In genomic region chr9:69898714-69899209, GRCh38 we compare ENCODE assay signal across 11 cellular contexts.
DNase-seq lines count a peak whose midpoint lies in the region; ATAC-seq, FAIRE-seq and TF ChIP-seq lines count a peak whose summit lies in the region.
"Had no signal": no experiment of that assay in that cellular context is flagged by ENCODE, and none has a peak within 500 bp of the region (broad histone marks: within the 10 kb centered on the region; RNA-seq: fewer than 3 reads in every experiment).

No MANE protein-coding gene starts in this region.

- no peaks in the 10 kb centered on the region for H4K20me1 ChIP-seq in astrocyte (ENCODE audit: insufficient read depth, low read length)

- DNase-seq in A549 (ENCODE audit: low read depth in 1 of 2, low spot score in 1 of 2) = peak in 1 of 2 experiments; percentile 59
- DNase-seq in H54 (ENCODE audit: insufficient read length, low spot score) = peak; percentile 70
- peak; percentile 96 for DNase-seq in astrocyte (ENCODE audit: low read depth)
- DNase-seq in glomerular visceral epithelial cell (ENCODE audit: extremely low spot score) = peak; percentile 90
- DNase-seq in left lobe of liver (ENCODE audit: low spot score) = no peak
- DNase-seq in CD4-positive, alpha-beta memory T cell = no peak
- DNase-seq: heart left ventricle, NCI-H1930 had no signal

- TF ChIP-seq CTCF in A549 (IDR thresholded peaks at IDR 0.05) (no peak), astrocyte (IDR thresholded peaks at IDR 0.05; ENCODE audit: insufficient read depth, low read depth, low read length) (no peak)

- FAIRE-seq in A549 (lab: Jason Lieb, UNC) (peak; percentile 39), H54 (lab: Jason Lieb, UNC) (peak; percentile 97), astrocyte (lab: Jason Lieb, UNC) (peak; percentile 98)

- no peaks in the 10 kb centered on the region for H3K79me2 ChIP-seq in astrocyte (ENCODE audit: insufficient read depth, low read length)
- H3K79me2 ChIP-seq: parathyroid adenoma had no signal

- no peak for TF ChIP-seq RAD21 in A549 (conservative IDR thresholded peaks at IDR 0.05 in 1 of 2, IDR thresholded peaks at IDR 0.05 in 1 of 2)

- H3K27ac Mint-ChIP-seq in astrocyte (ENCODE audit: unreplicated experiment) = peak overlapping the region; percentile 77
- H3K27ac Mint-ChIP-seq in CD4-positive, alpha-beta memory T cell = no peak overlapping the region
- H3K27ac Mint-ChIP-seq in stimulated activated memory B cell treated with anti-CD40 and anti-IgM and Interleukin-4, amounts not matched to agents 10 μg/mL and 1 μg/mL and 100 μg/mL, for 72 hours = no peak overlapping the region

- no peak overlapping the region for H3K4me3 ChIP-seq in A549
- peak overlapping the region; percentile 36 for H3K4me3 ChIP-seq in astrocyte (ENCODE audit: insufficient read depth, low read depth, low read length)
- no peak overlapping the region for H3K4me3 ChIP-seq in CD4-positive, alpha-beta memory T cell (ENCODE audit: low read length in 2 of 2)
- H3K4me3 ChIP-seq: heart left ventricle had no signal

- H3K4me1 ChIP-seq in A549 (peaks cover 50% of the 10 kb centered on the region), astrocyte (ENCODE audit: insufficient read depth, low read length) (peaks cover 30% of the 10 kb centered on the region)
- H3K4me1 ChIP-seq in CD4-positive, alpha-beta memory T cell (ENCODE audit: insufficient read depth, low read length) = no peaks in the 10 kb centered on the region
- H3K4me1 ChIP-seq: heart left ventricle, parathyroid adenoma had no signal

- POLR2A ChIA-PET in A549 (lab: Yijun Ruan, JAX) = interaction anchor here (0.8 to 1.1 kb wide), 2 partner anchors 13 to 139 kb away, joined by 3 to 5 read pairs; partner anchors contain the start of gene PTAR1
- POLR2A ChIA-PET in CD4-positive, alpha-beta memory T cell (lab: Charles Lee; ENCODE audit: partially characterized antibody) = no interaction called here

- ATAC-seq in A549 (peak; percentile 63 to 81; a peak in 5 of 6 replicates), GM21360 (IDR thresholded peaks at IDR 0.05; ENCODE audit: unreplicated experiment) (no peak), left lobe of liver (no peak)
- ATAC-seq in stimulated activated memory B cell treated with anti-CD40 and anti-IgM and Interleukin-4, amounts not matched to agents 10 μg/mL and 1 μg/mL and 100 μg/mL, for 72 hours = no peak
- ATAC-seq: heart left ventricle had no signal

- no peak overlapping the region for H2AFZ ChIP-seq in astrocyte (ENCODE audit: low read depth, low read length)
- H2AFZ ChIP-seq: parathyroid adenoma had no signal

- H3K9me3 ChIP-seq in A549 = no peaks in the 10 kb centered on the region
- H3K9me3 ChIP-seq in astrocyte (ENCODE audit: insufficient read depth, low read depth, low read length) = no peaks in the 10 kb centered on the region
- no peaks in the 10 kb centered on the region for H3K9me3 ChIP-seq in CD4-positive, alpha-beta memory T cell (ENCODE audit: control insufficient read depth in 1 of 2, low read length in 2 of 2)
- H3K9me3 ChIP-seq: heart left ventricle had no signal

- no peaks in the 10 kb centered on the region for H3K27me3 Mint-ChIP-seq in astrocyte (ENCODE audit: low read depth, unreplicated experiment)
- no peaks in the 10 kb centered on the region for H3K27me3 Mint-ChIP-seq in CD4-positive, alpha-beta memory T cell
- peaks cover under 1% of the 10 kb centered on the region for H3K27me3 Mint-ChIP-seq in stimulated activated memory B cell treated with anti-CD40 and anti-IgM and Interleukin-4, amounts not matched to agents 10 μg/mL and 1 μg/mL and 100 μg/mL, for 72 hours

- H3K4me3 Mint-ChIP-seq in astrocyte (ENCODE audit: unreplicated experiment) = no peak overlapping the region
- no peak overlapping the region for H3K4me3 Mint-ChIP-seq in CD4-positive, alpha-beta memory T cell
- H3K4me3 Mint-ChIP-seq in stimulated activated memory B cell treated with anti-CD40 and anti-IgM and Interleukin-4, amounts not matched to agents 10 μg/mL and 1 μg/mL and 100 μg/mL, for 72 hours = no peak overlapping the region

- peak in 1 of 2 experiments; percentile 33; a peak in 2 of 5 replicates for TF ChIP-seq EP300 in A549 (IDR thresholded peaks at IDR 0.05)

- H3K27me3 ChIP-seq in astrocyte (ENCODE audit: insufficient read depth, low read length) = no peaks in the 10 kb centered on the region
- no peaks in the 10 kb centered on the region for H3K27me3 ChIP-seq in CD4-positive, alpha-beta memory T cell (ENCODE audit: insufficient read depth, low read length)
- H3K27me3 ChIP-seq: heart left ventricle had no signal

- H3K4me2 ChIP-seq in A549 (peak overlapping the region; percentile 58), astrocyte (ENCODE audit: low read length) (peak overlapping the region; percentile 75)

- H3K9me3 Mint-ChIP-seq in astrocyte (ENCODE audit: unreplicated experiment) = no peaks in the 10 kb centered on the region
- H3K9me3 Mint-ChIP-seq in CD4-positive, alpha-beta memory T cell = no peaks in the 10 kb centered on the region
- no peaks in the 10 kb centered on the region for H3K9me3 Mint-ChIP-seq in stimulated activated memory B cell treated with anti-CD40 and anti-IgM and Interleukin-4, amounts not matched to agents 10 μg/mL and 1 μg/mL and 100 μg/mL, for 72 hours

- H3K36me3 Mint-ChIP-seq in astrocyte (ENCODE audit: low read depth, unreplicated experiment) = no peaks in the 10 kb centered on the region
- no peaks in the 10 kb centered on the region for H3K36me3 Mint-ChIP-seq in CD4-positive, alpha-beta memory T cell
- no peaks in the 10 kb centered on the region for H3K36me3 Mint-ChIP-seq in stimulated activated memory B cell treated with anti-CD40 and anti-IgM and Interleukin-4, amounts not matched to agents 10 μg/mL and 1 μg/mL and 100 μg/mL, for 72 hours

- intact Hi-C loops in CD4-positive, alpha-beta memory T cell (cut with micrococcal nuclease) = no loop called here

- no peak for TF ChIP-seq POLR2A in A549 (IDR thresholded peaks at IDR 0.05; ENCODE audit: low read length)
- no peak for TF ChIP-seq POLR2A in H54 (IDR thresholded peaks at IDR 0.05; ENCODE audit: low read depth, low read length)

- 10% methylated on average over 1 of the region's 1 CpG for WGBS in A549 (ENCODE audit: missing lambda C conversion rate)

- H3K36me3 ChIP-seq in astrocyte (ENCODE audit: insufficient read depth, low read length) = no peaks in the 10 kb centered on the region
- no peaks in the 10 kb centered on the region for H3K36me3 ChIP-seq in CD4-positive, alpha-beta memory T cell (ENCODE audit: insufficient read depth, low read length)
- H3K36me3 ChIP-seq: heart left ventricle had no signal

- H3K9ac ChIP-seq in astrocyte (ENCODE audit: low read length) = peak overlapping the region; percentile 47
- H3K9ac ChIP-seq: parathyroid adenoma had no signal

- peak overlapping the region; percentile 69 to 74 for H3K27ac ChIP-seq in A549
- H3K27ac ChIP-seq in astrocyte (ENCODE audit: low read depth, low read length) = peak overlapping the region; percentile 75
- H3K27ac ChIP-seq in CD4-positive, alpha-beta memory T cell (ENCODE audit: low read depth, low read length) = no peak overlapping the region
- H3K27ac ChIP-seq: heart left ventricle, parathyroid adenoma had no signal

- CTCF ChIA-PET in A549 (lab: Yijun Ruan, JAX) = interaction anchor here (0.7 to 3.6 kb wide), 5 partner anchors 12 to 476 kb away, joined by 3 to 22 read pairs (median 4); no protein-coding TSS in a partner anchor
- CTCF ChIA-PET in CD4-positive, alpha-beta memory T cell (lab: Charles Lee; ENCODE audit: partially characterized antibody) = interaction anchor here (1.8 kb wide), 1 partner anchor 20 kb away, joined by 10 read pairs; no protein-coding TSS in a partner anchor

- H3K4me1 Mint-ChIP-seq in astrocyte (ENCODE audit: low read depth, unreplicated experiment) = peaks cover 41% of the 10 kb centered on the region
- peaks cover 0 to 1% (median 0%) of the 10 kb centered on the region in 4 donors for H3K4me1 Mint-ChIP-seq in CD4-positive, alpha-beta memory T cell
- no peaks in the 10 kb centered on the region for H3K4me1 Mint-ChIP-seq in stimulated activated memory B cell treated with anti-CD40 and anti-IgM and Interleukin-4, amounts not matched to agents 10 μg/mL and 1 μg/mL and 100 μg/mL, for 72 hours

TF ChIP-seq in A549, 52 proteins besides CTCF, POLR2A, EP300 and RAD21:
- no peak for TF ChIP-seq MYC (IDR thresholded peaks at IDR 0.05; ENCODE audit: borderline replicate concordance, low read length)
- 0 out of 5 replicates have a peak, but pooled peaks of 1 of the 2 experiments have one; percentile 26 for TF ChIP-seq JUN (IDR thresholded peaks at IDR 0.05)
- peak; percentile 33 for TF ChIP-seq MAFK (IDR thresholded peaks at IDR 0.05; ENCODE audit: partially characterized antibody)
- peak; percentile 85 for TF ChIP-seq JUNB (IDR thresholded peaks at IDR 0.05)
- peak; percentile 55; the same call in 1 of the 2 replicates for TF ChIP-seq FOSL2 (IDR thresholded peaks at IDR 0.05)
- peak; percentile 77 for TF ChIP-seq FOSL2 (CRISPR knock-in tag; IDR thresholded peaks at IDR 0.05)
- TF ChIP-seq BCL3 (IDR thresholded peaks at IDR 0.05) = no peak

Comparison
In these comparisons a context has a peak if more than half of its experiments do, and no peak if none do; other contexts are left out.
1. ATAC-seq: peak in A549 (2 of 2); none in GM21360 (single experiment), left lobe of liver (single experiment) and stimulated activated memory B cell treated with anti-CD40 and anti-IgM and Interleukin-4, amounts not matched to agents 10 μg/mL and 1 μg/mL and 100 μg/mL, for 72 hours (single experiment).
2. DNase-seq: peak in H54 (single experiment), astrocyte (single experiment) and glomerular visceral epithelial cell (single experiment); none in left lobe of liver (single experiment) and CD4-positive, alpha-beta memory T cell (0 of 5).